In genomic region chr2:96485751-96486643, GRCh38 we compare ENCODE assay signal across 8 cellular contexts. TPM values are rescaled to one million over a fixed set of nuclear protein-coding genes. Genes with fewer than 3 reads are reported as not detected.
A peak's percentile ranks its signal among the peaks of the same experiment; 100 is the strongest.
DNase-seq lines count a peak whose midpoint lies in the region; TF ChIP-seq lines count a peak whose summit lies in the region.

No MANE protein-coding gene starts in this region.

- no peaks in the 10 kb centered on the region for H3K9me3 Mint-ChIP-seq in H9

- peak overlapping the region; percentile 26 to 58; a peak in 4 of 5 replicates for H3K4me3 Mint-ChIP-seq in H9

- H3K4me1 ChIP-seq in H9 (ENCODE audit: insufficient read depth, low read length) (no peaks in the 10 kb centered on the region), mesenchymal stem cell (ENCODE audit: control insufficient read depth, insufficient read depth, low read depth, low read length) (peaks cover 13% of the 10 kb centered on the region)

- H3K4me2 ChIP-seq in H9 (ENCODE audit: insufficient read depth, insufficient read length, low read length): peak overlapping the region; percentile 14
- peak overlapping the region; percentile 27 for H3K4me2 ChIP-seq in mesenchymal stem cell (ENCODE audit: low read length, poor library complexity, severe bottlenecking)

- H3K18ac ChIP-seq in H9 (ENCODE audit: insufficient read length, low read depth, low read length): peak overlapping the region; percentile 10
- peak overlapping the region; percentile 7 to 38 for H3K18ac ChIP-seq in mesenchymal stem cell (ENCODE audit: low read depth in 1 of 2, low read length in 2 of 2)

- H4K20me1 ChIP-seq in H9 (ENCODE audit: control insufficient read depth, insufficient read depth, insufficient read length): no peaks in the 10 kb centered on the region

- H3K27me3 ChIP-seq in H9 (ENCODE audit: insufficient read depth, low read length) (no peaks in the 10 kb centered on the region; the same call in 1 of the 2 replicates), dorsolateral prefrontal cortex (no peaks in the 10 kb centered on the region), mesenchymal stem cell (ENCODE audit: control insufficient read depth in 1 of 2, insufficient read depth in 1 of 2, low read length in 2 of 2) (no peaks in the 10 kb centered on the region)

- H3K9me3 ChIP-seq in H9 (ENCODE audit: control insufficient read depth, low read depth, low read length) (no peaks in the 10 kb centered on the region), mesenchymal stem cell (ENCODE audit: control insufficient read depth, low read length) (peaks cover 6% of the 10 kb centered on the region)

- H2AK5ac ChIP-seq in H9 (ENCODE audit: insufficient read length, low read length) (no peak overlapping the region), mesenchymal stem cell (ENCODE audit: low read length, severe bottlenecking) (no peak overlapping the region)

- no peak overlapping the region for H3T11ph ChIP-seq in H9 (ENCODE audit: low read length)

- intact Hi-C loops in dorsolateral prefrontal cortex (cut with DNase I): no loop called here

- no peaks in the 10 kb centered on the region for H3K36me3 Mint-ChIP-seq in H9 (ENCODE audit: insufficient read depth in 1 of 3, low read depth in 3 of 3)

- peaks cover 6% of the 10 kb centered on the region for H3K27me3 Mint-ChIP-seq in H9 (ENCODE audit: low read depth)

- H4K91ac ChIP-seq in H9 (ENCODE audit: insufficient read length, low read depth, low read length) (no peak overlapping the region), mesenchymal stem cell (ENCODE audit: low read length) (peak overlapping the region; percentile 6)

- H3K9ac ChIP-seq in H9 (ENCODE audit: extremely low read depth, insufficient read length, low read length): no peak overlapping the region
- peak overlapping the region; percentile 89 for H3K9ac ChIP-seq in mesenchymal stem cell (ENCODE audit: low read length)

- no peak overlapping the region for H2AFZ ChIP-seq in H9 (ENCODE audit: low read length)
- peak overlapping the region; percentile 21 for H2AFZ ChIP-seq in mesenchymal stem cell (ENCODE audit: low read depth, low read length)

- no peak overlapping the region for H2BK20ac ChIP-seq in H9 (ENCODE audit: low read depth, low read length, poor library complexity, severe bottlenecking)

- peaks cover 17 to 19% of the 10 kb centered on the region in 2 experiments for H3K4me1 Mint-ChIP-seq in H9

- H3K27ac Mint-ChIP-seq in H9: peak overlapping the region in 2 of 3 experiments; percentile 17 to 30; a peak in 2 of 7 replicates

- H3K36me3 ChIP-seq in mesenchymal stem cell (ENCODE audit: control insufficient read depth in 1 of 2, insufficient read depth in 2 of 2, low read depth in 1 of 2, low read length in 2 of 2): no peaks in the 10 kb centered on the region

- H4K5ac ChIP-seq in H9 (ENCODE audit: insufficient read length, low read depth, low read length): no peak overlapping the region

- H2BK5ac ChIP-seq in H9 (ENCODE audit: insufficient read length, low read length) (no peak overlapping the region), mesenchymal stem cell (ENCODE audit: low read depth, low read length, poor library complexity, severe bottlenecking) (no peak overlapping the region)

- no peak overlapping the region; the same call in 1 of the 2 replicates for H3K14ac ChIP-seq in H9 (ENCODE audit: insufficient read depth, low read length)
- H3K14ac ChIP-seq in mesenchymal stem cell (ENCODE audit: low read length in 2 of 2): peak overlapping the region in 1 of 2 experiments; percentile 59

- H3K23me2 ChIP-seq in H9 (ENCODE audit: insufficient read length, low read depth, low read length, poor library complexity, severe bottlenecking): no peaks in the 10 kb centered on the region

- H4K8ac ChIP-seq in H9 (replicated peaks; ENCODE audit: insufficient read length, low read depth, low read length) (no peak overlapping the region), mesenchymal stem cell (ENCODE audit: low read length) (peak overlapping the region; percentile 46)

- H3K27ac ChIP-seq in H9 (ENCODE audit: insufficient read length, low read depth, low read length) (no peak overlapping the region), dorsolateral prefrontal cortex (peak overlapping the region in 54 of 59 donors; percentile 17 to 91 (median 74)), mesenchymal stem cell (ENCODE audit: low read length, poor library complexity, severe bottlenecking) (peak overlapping the region; percentile 69)

- no peak overlapping the region for H3K56ac ChIP-seq in H9 (ENCODE audit: insufficient read length, low read depth, low read length)

- H3K79me1 ChIP-seq in H9 (ENCODE audit: insufficient read depth, low read depth, low read length, poor library complexity, severe bottlenecking): no peaks in the 10 kb centered on the region
- no peaks in the 10 kb centered on the region for H3K79me1 ChIP-seq in mesenchymal stem cell (replicated peaks; ENCODE audit: low read length, poor library complexity, severe bottlenecking)

- TF ChIP-seq CTCF in GM10266 (IDR thresholded peaks at IDR 0.05; ENCODE audit: control insufficient read depth, insufficient read depth, low read depth, missing control alignments) (no peak), H9 (conservative IDR thresholded peaks at IDR 0.05) (no peak), dorsolateral prefrontal cortex (IDR thresholded peaks at IDR 0.05 in 54 of 56, conservative IDR thresholded peaks at IDR 0.05 in 2 of 56; ENCODE audit: low read depth in 1 of 56, partially characterized antibody in 56 of 56) (no peak)

- H2BK120ac ChIP-seq in H9 (ENCODE audit: low read depth, low read length, poor library complexity, severe bottlenecking) (no peak overlapping the region), mesenchymal stem cell (ENCODE audit: low read depth, low read length) (no peak overlapping the region)

- H2BK12ac ChIP-seq in H9 (ENCODE audit: insufficient read length, low read depth, low read length) (no peak overlapping the region), mesenchymal stem cell (ENCODE audit: low read length in 2 of 2) (no peak overlapping the region)

- H3K4ac ChIP-seq in H9 (ENCODE audit: low read depth, low read length) (no peak overlapping the region), mesenchymal stem cell (ENCODE audit: low read depth in 1 of 2, low read length in 2 of 2) (no peak overlapping the region)

- H2BK15ac ChIP-seq in H9 (ENCODE audit: low read depth, low read length): no peak overlapping the region
- no peak overlapping the region for H2BK15ac ChIP-seq in mesenchymal stem cell (ENCODE audit: low read depth, poor library complexity, severe bottlenecking)

- H3K23ac ChIP-seq in H9 (ENCODE audit: insufficient read length, low read depth, low read length) (no peak overlapping the region), mesenchymal stem cell (ENCODE audit: low read length in 2 of 2) (no peak overlapping the region)

- DNase-seq in GM10266 (ENCODE audit: extremely low spot score): peak; percentile 88
- DNase-seq in H9: peak; percentile 59
- DNase-seq in NCI-H1105 treated with DMSO at 0.1 percent for 48 hours (lab: John Stamatoyannopoulos, UW): peak; percentile 10
- peak; percentile 86 to 89 for DNase-seq in activated CD4-positive, alpha-beta T cell treated with anti-CD3 and anti-CD28 coated beads, Interleukin-2, amount 50 U/mL, for 4 hours
- peak in 3 of 10 donors; percentile 39 to 79 (median 56) for DNase-seq in dorsolateral prefrontal cortex
- peak; percentile 80 for DNase-seq in mesenchymal stem cell
- peak; percentile 65 to 87 for DNase-seq in stimulated activated CD8-positive, alpha-beta memory T cell treated with anti-CD3 and anti-CD28 coated beads, Interleukin-15, amount 100 ng/mL, for 4 hours (ENCODE audit: low read depth in 2 of 2)
- no peak for DNase-seq in HuH-7 (ENCODE audit: low spot score)

- no CpG with 5 or more reads among the region's 33 CpGs for WGBS in H9 (ENCODE audit: extremely low coverage, insufficient read length, low lambda C conversion rate)
- WGBS in mesenchymal stem cell: 50% methylated on average over 31 of the region's 33 CpGs

- H3K79me2 ChIP-seq in H9 (ENCODE audit: insufficient read depth, low read length): no peaks in the 10 kb centered on the region

- peak overlapping the region in 58 of 59 donors; percentile 17 to 72 (median 52) for H3K4me3 ChIP-seq in dorsolateral prefrontal cortex
- H3K4me3 ChIP-seq in mesenchymal stem cell (ENCODE audit: insufficient read depth in 1 of 2, low read depth in 1 of 2, low read length in 2 of 2): peak overlapping the region in 1 of 2 experiments; percentile 71

RNA-seq across cellular contexts. Expression of gene NEURL3, which starts 19.2 kb away (rescaled TPM):
- total RNA-seq in H9 (2021) (not detected in 2 replicates), dorsolateral prefrontal cortex (1 to 10 TPM in 43 of 120 experiments, under 1 TPM in 72, not detected in 5; 0.26 to 2.6 (median 0.84) TPM)
- not detected for polyA plus RNA-seq in mesenchymal stem cell (2013, experiment 1 of 2)
- not detected for polyA plus RNA-seq in mesenchymal stem cell (2013, experiment 2 of 2)

RNA-seq across cellular contexts. Expression of gene ARID5A, which starts 50.6 kb away (rescaled TPM):
- total RNA-seq in H9 (2021) (3.8 and 4.5 TPM in 2 replicates), dorsolateral prefrontal cortex (10 to 100 TPM in 119 of 120 experiments, 1 to 10 TPM in 1; 9.3 to 61.4 (median 19.7) TPM)
- 4.0 TPM for polyA plus RNA-seq in mesenchymal stem cell (2013, experiment 1 of 2)
- 3.9 TPM for polyA plus RNA-seq in mesenchymal stem cell (2013, experiment 2 of 2)
